In genomic region chr5:145980257-145980656, GRCh38 we compare ENCODE assay signal across 1 cellular context.
TF ChIP-seq lines count a peak whose summit lies in the region.

No MANE protein-coding gene starts in this region.

TF ChIP-seq in HCT116, 20 proteins besides CTCF, POLR2A, EP300 and RAD21 (continued from another document):
- TF ChIP-seq CBX3 (IDR thresholded peaks at IDR 0.05; ENCODE audit: low read depth): no peak
- no peak for TF ChIP-seq CEBPB (IDR thresholded peaks at IDR 0.05; ENCODE audit: low read depth)
- no peak for TF ChIP-seq ZFX (IDR thresholded peaks at IDR 0.05)
- TF ChIP-seq MAX (IDR thresholded peaks at IDR 0.05): no peak
